In the genomic region with DNA sequence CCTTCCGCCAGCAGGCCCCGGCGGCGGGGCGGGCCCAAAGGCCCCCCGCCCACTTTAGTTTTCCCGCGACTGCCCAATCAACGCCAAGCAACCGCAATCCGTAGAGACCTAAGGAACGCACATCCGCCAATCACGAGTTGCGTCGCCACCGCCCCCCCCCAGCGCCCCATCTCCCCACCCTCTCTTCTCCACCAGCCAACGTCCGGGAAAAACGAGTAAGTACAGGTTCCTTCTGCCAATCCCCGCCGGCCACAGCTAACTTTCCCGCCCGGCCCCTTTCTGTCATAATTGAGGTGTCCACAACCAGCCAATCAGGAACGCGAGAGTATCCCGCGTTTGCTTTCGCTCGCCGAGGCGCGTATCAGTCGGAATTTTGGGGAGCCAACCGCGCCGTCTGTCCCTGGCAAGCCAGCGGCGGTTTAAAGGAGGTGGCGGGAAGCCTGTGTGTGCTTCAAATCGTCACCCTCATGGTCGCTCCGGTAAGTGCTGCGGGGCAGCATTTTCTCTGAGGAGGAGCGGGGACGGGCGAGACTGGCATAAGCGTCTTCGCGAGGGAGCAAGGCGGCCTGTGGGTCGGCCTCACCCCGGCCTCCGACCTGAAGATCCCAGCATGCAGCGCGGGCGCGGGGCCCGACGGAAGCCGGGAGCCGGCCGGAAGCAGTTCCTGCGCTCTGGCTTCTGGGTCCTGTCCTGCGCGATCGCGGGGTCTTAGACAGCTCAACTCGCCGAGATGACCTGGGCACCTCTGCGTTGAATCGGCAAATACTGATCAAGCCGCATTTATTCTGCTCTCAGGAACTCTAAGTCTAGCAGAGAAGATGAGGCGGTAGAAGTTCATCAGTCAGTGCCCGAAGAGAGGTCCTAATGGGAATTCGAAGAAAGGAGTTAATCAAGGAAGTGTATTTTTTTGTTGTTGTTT, we compare ENCODE assay signal across 8 cellular contexts. TPM values are rescaled to one million over a fixed set of nuclear protein-coding genes. Genes with fewer than 3 reads are reported as not detected.
A peak's percentile ranks its signal among the peaks of the same experiment; 100 is the strongest.
DNase-seq lines count a peak whose midpoint lies in the region; ATAC-seq, FAIRE-seq and TF ChIP-seq lines count a peak whose summit lies in the region.

A gene with protein sequence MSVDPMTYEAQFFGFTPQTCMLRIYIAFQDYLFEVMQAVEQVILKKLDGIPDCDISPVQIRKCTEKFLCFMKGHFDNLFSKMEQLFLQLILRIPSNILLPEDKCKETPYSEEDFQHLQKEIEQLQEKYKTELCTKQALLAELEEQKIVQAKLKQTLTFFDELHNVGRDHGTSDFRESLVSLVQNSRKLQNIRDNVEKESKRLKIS (plus strand): TSS at position 361 of the 919 bp plus-strand sequence. CDS start 2,297 bp downstream, outside the sequence.

- in situ Hi-C loops in Caki2 (cut with HindIII; ENCODE audit: low pct_unique_long_range_greater_than_20kb, low sequenced_read_pairs), result no loop called here

- H3K4me3 Mint-ChIP-seq in mesothelial cell of epicardium, result peak within 1 kb of the TSS; percentile 96

- under 1% methylated on average over 76 of the region's 77 CpGs for WGBS in HUES64

- DNase-seq in Caki2 (ENCODE audit: low read depth) (peak; percentile 96), mesothelial cell of epicardium (ENCODE audit: low spot score in 2 of 2, unreplicated experiment in 2 of 2) (peak; percentile 94 to 96)
- peak; percentile 94 for DNase-seq in activated CD8-positive, alpha-beta memory T cell treated with anti-CD3 and anti-CD28 coated beads, Interleukin-2, amount 50 U/mL, for 4 hours
- DNase-seq in stimulated activated CD8-positive, alpha-beta memory T cell treated with anti-CD3 and anti-CD28 coated beads, Interleukin-15, amount 100 ng/mL, for 48 hours (ENCODE audit: low read depth in 2 of 2), result peak; percentile 94 to 97

- H3K9me3 ChIP-seq in HUES64 (ENCODE audit: insufficient read depth, low read depth, low read length) (no peaks in the 10 kb centered on the region), OCI-LY1 (ENCODE audit: low read length) (no peaks in the 10 kb centered on the region)

- H3K4me1 Mint-ChIP-seq in mesothelial cell of epicardium, result peaks cover 44% of the 10 kb centered on the region

- peak within 1 kb of the TSS; percentile 99 for H3K27ac Mint-ChIP-seq in mesothelial cell of epicardium

- H3K9me2 ChIP-seq in OCI-LY1 (ENCODE audit: low read depth, low read length), result no peaks in the 10 kb centered on the region

- H3K9me3 Mint-ChIP-seq in mesothelial cell of epicardium, result no peaks in the 10 kb centered on the region

- ATAC-seq in GM21447 (IDR thresholded peaks at IDR 0.05; ENCODE audit: unreplicated experiment), result peak; percentile 89

- H3K27ac ChIP-seq in HUES64 (ENCODE audit: low read depth, low read length) (peak within 1 kb of the TSS; percentile 98), OCI-LY1 (ENCODE audit: low read depth, low read length, poor library complexity, severe bottlenecking) (peak within 1 kb of the TSS; percentile 93)

- no peaks in the 10 kb centered on the region for H3F3A ChIP-seq in OCI-LY1 (ENCODE audit: insufficient read depth, low read length)

- H3K4me1 ChIP-seq in HUES64 (ENCODE audit: insufficient read depth, low read length) (peaks cover 5% of the 10 kb centered on the region; the same call in 1 of the 2 replicates), OCI-LY1 (ENCODE audit: insufficient read depth, low read length, severe bottlenecking) (peaks cover 22% of the 10 kb centered on the region)

- H3K27me3 Mint-ChIP-seq in mesothelial cell of epicardium (ENCODE audit: low read depth), result no peaks in the 10 kb centered on the region

- H3K27me3 ChIP-seq in HUES64 (ENCODE audit: insufficient read depth, low read length), result no peaks in the 10 kb centered on the region
- no peaks in the 10 kb centered on the region for H3K27me3 ChIP-seq in OCI-LY1 (ENCODE audit: insufficient read depth, low read length)

- H3K36me3 Mint-ChIP-seq in mesothelial cell of epicardium, result peaks cover 29% of the 10 kb centered on the region

- H3K4me3 ChIP-seq in HUES64 (ENCODE audit: low read length), result peak within 1 kb of the TSS; percentile 100
- peak within 1 kb of the TSS; percentile 91 for H3K4me3 ChIP-seq in OCI-LY1 (ENCODE audit: low read depth, low read length, poor library complexity, severe bottlenecking)

- H4K20me1 ChIP-seq in OCI-LY1 (ENCODE audit: insufficient read depth, low read length), result no peaks in the 10 kb centered on the region

- peak within 1 kb of the TSS; percentile 85 for H3K4me2 ChIP-seq in OCI-LY1 (ENCODE audit: low read length)

- peak; percentile 71 for FAIRE-seq in endometrium (lab: Jason Lieb, UNC)

- TF ChIP-seq CTCF in OCI-LY1 (IDR thresholded peaks at IDR 0.05; ENCODE audit: low read length) (no peak), mesothelial cell of epicardium (IDR thresholded peaks at IDR 0.05; ENCODE audit: unreplicated experiment) (no peak)

- peaks cover 70% of the 10 kb centered on the region for H3K36me3 ChIP-seq in HUES64 (ENCODE audit: insufficient read depth, low read length)
- peaks cover 72% of the 10 kb centered on the region for H3K36me3 ChIP-seq in OCI-LY1 (ENCODE audit: insufficient read depth, low read length)

- H3K79me2 ChIP-seq in OCI-LY1 (ENCODE audit: insufficient read depth, low read length), result peaks cover 21% of the 10 kb centered on the region

- no peak within 1 kb of the TSS for H2AFZ ChIP-seq in OCI-LY1 (ENCODE audit: low read length)

- H3K9ac ChIP-seq in HUES64 (ENCODE audit: low read depth, low read length) (peak within 1 kb of the TSS; percentile 99), OCI-LY1 (ENCODE audit: low read length) (peak within 1 kb of the TSS; percentile 86)

RNA-seq across cellular contexts. Expression of the gene that starts here (rescaled TPM):
- 8.7 and 13.4 TPM in 2 replicates for total RNA-seq in Caki2 (2014; rRNA removed; shearing (Covaris generic); ENCODE audit: low replicate concordance)
- polyA plus RNA-seq in HUES64 (2013, experiment 1 of 2), result 21.8 TPM
- polyA plus RNA-seq in HUES64 (2013, experiment 2 of 2), result 24.7 TPM
- total RNA-seq in mesothelial cell of epicardium, result 22.9 to 23.0 TPM (median 23.0 TPM) in 3 replicates

Comparison
In these comparisons a context has a peak if more than half of its experiments do, and no peak if none do; other contexts are left out.
1. Peak in every context shown above with its lines: DNase-seq, ATAC-seq, H3K4me3 ChIP-seq and H3K27ac ChIP-seq.